Comparison of ENCODE assay signal across 1 cellular context in genomic region chr20:1707588-1708449, GRCh38.
TF ChIP-seq lines count a peak whose summit lies in the region.

No MANE protein-coding gene starts in this region.

TF ChIP-seq in GM12878, 131 proteins besides CTCF, POLR2A, EP300 and RAD21 (continued from another document):
- no peak for TF ChIP-seq ZNF687 (IDR thresholded peaks at IDR 0.05)
- TF ChIP-seq ZBTB4 (CRISPR knock-in tag; IDR thresholded peaks at IDR 0.05), result no peak
